In the genomic region with DNA sequence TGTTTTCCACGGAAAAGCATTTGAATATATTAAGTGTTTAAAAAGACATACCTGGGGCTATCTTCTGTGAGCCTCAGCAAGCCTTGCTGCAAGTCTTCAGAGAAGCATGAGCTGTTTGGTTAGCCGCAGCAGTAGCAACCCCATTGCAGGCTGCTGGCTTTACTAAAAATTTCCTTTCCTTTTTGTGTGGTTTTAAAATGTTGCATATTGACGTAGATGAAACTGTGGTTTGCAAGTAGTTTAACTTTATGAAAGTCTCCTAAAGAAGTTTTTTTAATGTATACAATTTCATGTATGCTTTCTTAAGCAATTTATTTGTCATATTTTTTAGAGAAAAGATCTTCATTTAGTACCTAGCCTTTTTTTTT, we compare ENCODE assay signal across 9 cellular contexts. TPM values are rescaled to one million over a fixed set of nuclear protein-coding genes. Genes with fewer than 3 reads are reported as not detected.
DNase-seq lines count a peak whose midpoint lies in the region; ATAC-seq lines count a peak whose summit lies in the region.
"Had no signal": no experiment of that assay in that cellular context is flagged by ENCODE, and none has a peak within 500 bp of the region (broad histone marks: within the 10 kb centered on the region; RNA-seq: fewer than 3 reads in every experiment).

A gene with protein sequence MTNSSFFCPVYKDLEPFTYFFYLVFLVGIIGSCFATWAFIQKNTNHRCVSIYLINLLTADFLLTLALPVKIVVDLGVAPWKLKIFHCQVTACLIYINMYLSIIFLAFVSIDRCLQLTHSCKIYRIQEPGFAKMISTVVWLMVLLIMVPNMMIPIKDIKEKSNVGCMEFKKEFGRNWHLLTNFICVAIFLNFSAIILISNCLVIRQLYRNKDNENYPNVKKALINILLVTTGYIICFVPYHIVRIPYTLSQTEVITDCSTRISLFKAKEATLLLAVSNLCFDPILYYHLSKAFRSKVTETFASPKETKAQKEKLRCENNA (minus strand): TSS at position 164 of the 368 bp plus-strand sequence. CDS start 3,830 bp downstream, outside the sequence.

- peak within 1 kb of the TSS; percentile 96 for H3K4me3 Mint-ChIP-seq in activated T-helper 1 cell treated with anti-CD3 and anti-CD28 coated beads, Interleukin-12 subunit alpha, Interleukin-12 subunit beta, Interleukin-2, Interleukin-4 antibody, amounts not matched to agents 30 ng/mL and 10 ng/mL and 1 ng/mL, durations not matched to agents 14 hours and 24 hours and 36 hours

- peaks cover 43% of the 10 kb centered on the region for H3K36me3 Mint-ChIP-seq in activated T-helper 1 cell treated with anti-CD3 and anti-CD28 coated beads, Interleukin-12 subunit alpha, Interleukin-12 subunit beta, Interleukin-2, Interleukin-4 antibody, amounts not matched to agents 30 ng/mL and 10 ng/mL and 1 ng/mL, durations not matched to agents 14 hours and 24 hours and 36 hours (ENCODE audit: low read depth)

- peak within 1 kb of the TSS; percentile 99 for H3K27ac Mint-ChIP-seq in activated T-helper 1 cell treated with anti-CD3 and anti-CD28 coated beads, Interleukin-12 subunit alpha, Interleukin-12 subunit beta, Interleukin-2, Interleukin-4 antibody, amounts not matched to agents 30 ng/mL and 10 ng/mL and 1 ng/mL, durations not matched to agents 14 hours and 24 hours and 36 hours

- ATAC-seq in GM19395 (IDR thresholded peaks at IDR 0.05; ENCODE audit: unreplicated experiment) (peak; percentile 89), HG03378 (IDR thresholded peaks at IDR 0.05; ENCODE audit: unreplicated experiment) (peak; percentile 92)

- no peaks in the 10 kb centered on the region for H3K27me3 Mint-ChIP-seq in activated T-helper 1 cell treated with anti-CD3 and anti-CD28 coated beads, Interleukin-12 subunit alpha, Interleukin-12 subunit beta, Interleukin-2, Interleukin-4 antibody, amounts not matched to agents 30 ng/mL and 10 ng/mL and 1 ng/mL, durations not matched to agents 14 hours and 24 hours and 36 hours (ENCODE audit: insufficient read depth)

- intact Hi-C loops in activated T-helper 1 cell treated with anti-CD3 and anti-CD28 coated beads, Interleukin-12 subunit alpha, Interleukin-12 subunit beta, Interleukin-2, Interleukin-4 antibody, amounts not matched to agents 30 ng/mL and 10 ng/mL and 1 ng/mL, durations not matched to agents 14 hours and 24 hours and 36 hours (cut with micrococcal nuclease), result loop anchor here (1.0 to 10.0 kb wide), 16 partner anchors 12 to 1962 kb away; a partner anchor contains a TSS

- H3K9me3 Mint-ChIP-seq in activated T-helper 1 cell treated with anti-CD3 and anti-CD28 coated beads, Interleukin-12 subunit alpha, Interleukin-12 subunit beta, Interleukin-2, Interleukin-4 antibody, amounts not matched to agents 30 ng/mL and 10 ng/mL and 1 ng/mL, durations not matched to agents 14 hours and 24 hours and 36 hours, result no peaks in the 10 kb centered on the region

- DNase-seq in activated T-helper 1 cell treated with anti-CD3 and anti-CD28 coated beads, Interleukin-12 subunit alpha, Interleukin-12 subunit beta, Interleukin-2, Interleukin-4 antibody, amounts not matched to agents 30 ng/mL and 10 ng/mL and 1 ng/mL, durations not matched to agents 14 hours and 24 hours and 36 hours (ENCODE audit: low spot score), result peak; percentile 72
- peak; percentile 32 to 60 for DNase-seq in stimulated activated CD8-positive, alpha-beta memory T cell treated with anti-CD3 and anti-CD28 coated beads, Interleukin-15, amount 100 ng/mL, for 4 hours (ENCODE audit: low read depth in 2 of 2)
- DNase-seq in NCI-H1417 treated with DMSO at 0.1 percent for 48 hours (lab: John Stamatoyannopoulos, UW) (no peak), HK-2 (ENCODE audit: unreplicated experiment) (no peak), anterior cingulate cortex (lab: John Stamatoyannopoulos, UW) (no peak), NCI-H82 (lab: John Stamatoyannopoulos, UW) (no peak)
- DNase-seq: IMR-90 had no signal

- peaks cover 73% of the 10 kb centered on the region for H3K4me1 Mint-ChIP-seq in activated T-helper 1 cell treated with anti-CD3 and anti-CD28 coated beads, Interleukin-12 subunit alpha, Interleukin-12 subunit beta, Interleukin-2, Interleukin-4 antibody, amounts not matched to agents 30 ng/mL and 10 ng/mL and 1 ng/mL, durations not matched to agents 14 hours and 24 hours and 36 hours (ENCODE audit: low read depth)

RNA-seq across cellular contexts. Expression of the gene that starts here (rescaled TPM):
- 172 and 191 TPM in 2 replicates for total RNA-seq in activated T-helper 1 cell treated with anti-CD3 and anti-CD28 coated beads, Interleukin-12 subunit alpha, Interleukin-12 subunit beta, Interleukin-2, Interleukin-4 antibody, amounts not matched to agents 30 ng/mL and 10 ng/mL and 1 ng/mL, durations not matched to agents 14 hours and 24 hours and 36 hours
- total RNA-seq: IMR-90 had no signal

Comparison
In these comparisons a context has a peak if more than half of its experiments do, and no peak if none do; other contexts are left out.
1. DNase-seq: peak in activated T-helper 1 cell treated with anti-CD3 and anti-CD28 coated beads, Interleukin-12 subunit alpha, Interleukin-12 subunit beta, Interleukin-2, Interleukin-4 antibody, amounts not matched to agents 30 ng/mL and 10 ng/mL and 1 ng/mL, durations not matched to agents 14 hours and 24 hours and 36 hours (single experiment) and stimulated activated CD8-positive, alpha-beta memory T cell treated with anti-CD3 and anti-CD28 coated beads, Interleukin-15, amount 100 ng/mL, for 4 hours (2 of 2); none in NCI-H1417 treated with DMSO at 0.1 percent for 48 hours (single experiment), HK-2 (single experiment), anterior cingulate cortex (0 of 58) and NCI-H82 (single experiment).